9 cellular contexts compared by ENCODE assay signal in the genomic region with DNA sequence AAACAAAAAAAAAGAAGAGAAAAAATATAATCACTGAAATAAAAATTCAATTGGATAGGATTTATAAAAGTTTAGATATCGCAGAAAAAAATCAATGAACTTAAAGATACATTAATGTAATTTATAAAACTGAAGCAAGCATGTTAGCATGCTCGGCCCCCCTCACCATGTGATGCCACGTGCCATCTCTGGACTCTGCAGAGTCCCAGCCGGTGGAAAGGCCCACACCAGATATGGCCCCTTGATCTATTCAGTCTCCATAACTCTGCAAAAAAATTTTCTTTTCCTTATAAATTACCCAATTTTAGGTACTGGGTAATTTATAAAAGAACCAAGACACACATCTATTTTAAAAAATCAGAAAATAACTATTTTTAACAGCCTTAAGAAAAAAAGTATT.
"Had no signal": no experiment of that assay in that cellular context is flagged by ENCODE, and none has a peak within 500 bp of the region (broad histone marks: within the 10 kb centered on the region; RNA-seq: fewer than 3 reads in every experiment).

No MANE protein-coding gene starts in this region.

- H3K27ac Mint-ChIP-seq: GM23338, H9, HFFc6 had no signal

- H3K27ac ChIP-seq: GM23248 had no signal

- H3K9ac ChIP-seq: GM23248 had no signal

- DNase-seq: GM23248, GOT3, H7, H9, HCEC 1CT, HFFc6 had no signal

- H3K4me1 Mint-ChIP-seq: GM23338, H9 had no signal

- H3K9me3 ChIP-seq: HAP-1 had no signal

- ATAC-seq: GM23338, HCT116 had no signal

- H3K4me3 ChIP-seq: GM23248, GM23338, HAP-1 had no signal

- H3K4me1 ChIP-seq: HAP-1 had no signal

- H2AFZ ChIP-seq: GM23248, GM23338 had no signal

- H3K4me2 ChIP-seq: GM23338 had no signal

- H3K9me3 Mint-ChIP-seq: GM23338, H9 had no signal

- H3K4me3 Mint-ChIP-seq: GM23338, H9, HFFc6 had no signal

- H3K36me3 ChIP-seq: HAP-1 had no signal
